In the genomic region with DNA sequence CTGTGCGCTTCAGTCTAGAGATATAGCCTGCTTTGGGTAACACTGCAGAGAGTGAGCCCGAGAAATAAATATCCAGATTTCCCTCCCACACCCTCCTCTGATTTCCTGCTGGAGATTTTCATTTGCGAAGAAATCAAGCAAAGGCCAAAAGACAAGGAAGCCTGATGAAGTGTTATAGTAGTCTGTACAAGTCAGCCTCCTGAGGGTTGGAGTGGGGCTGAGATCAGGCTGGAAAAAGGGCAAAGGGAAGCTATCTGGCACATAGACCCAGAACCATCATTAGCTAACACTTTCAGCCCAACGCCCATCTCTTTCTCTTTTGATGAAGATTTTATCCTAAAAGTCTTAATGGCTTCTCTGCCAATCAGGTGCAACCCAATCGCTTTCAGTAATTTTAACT, we compare ENCODE assay signal across 23 cellular contexts.
"Had no signal": no experiment of that assay in that cellular context is flagged by ENCODE, and none has a peak within 500 bp of the region (broad histone marks: within the 10 kb centered on the region; RNA-seq: fewer than 3 reads in every experiment).

No MANE protein-coding gene starts in this region.

- H3K27me3 ChIP-seq: colonic mucosa, dorsolateral prefrontal cortex, esophagus muscularis mucosa, foreskin keratinocyte, gastrocnemius medialis, gastroesophageal sphincter, heart left ventricle, heart right ventricle had no signal

- H3K9me3 ChIP-seq: colonic mucosa, gastrocnemius medialis had no signal

- H3K4me1 ChIP-seq: colonic mucosa, gastroesophageal sphincter, heart left ventricle, heart right ventricle had no signal

- ATAC-seq: effector memory CD8-positive, alpha-beta T cell; esophagus mucosa; foreskin keratinocyte; gastrocnemius medialis; gastroesophageal sphincter had no signal

- H3K4me3 ChIP-seq: colonic mucosa, coronary artery, dorsolateral prefrontal cortex, esophagus muscularis mucosa, gastrocnemius medialis, gastroesophageal sphincter, heart left ventricle, heart right ventricle had no signal

- H3K36me3 ChIP-seq: colonic mucosa, esophagus muscularis mucosa, gastrocnemius medialis, gastroesophageal sphincter, heart left ventricle, heart right ventricle had no signal

- DNase-seq: colonic mucosa; cortex of kidney; dermis blood vessel endothelial cell; dorsolateral prefrontal cortex; effector CD4-positive, alpha-beta T cell; effector CD8-positive, alpha-beta T cell; effector memory CD4-positive, alpha-beta T cell; effector memory CD8-positive, alpha-beta T cell; endodermal cell; erythroblast; foreskin fibroblast; foreskin keratinocyte; foreskin melanocyte; gastrocnemius medialis; glutamatergic neuron; head of caudate nucleus; heart left ventricle; heart right ventricle had no signal

- H3K27ac ChIP-seq: colonic mucosa, dorsolateral prefrontal cortex, epithelial cell of prostate, esophagus muscularis mucosa, foreskin keratinocyte, gastrocnemius medialis, gastroesophageal sphincter, heart left ventricle, heart right ventricle had no signal
